Comparison of ENCODE assay signal across 8 cellular contexts in genomic region chr11:1293619-1294015, GRCh38. TPM values are rescaled to one million over a fixed set of nuclear protein-coding genes. Genes with fewer than 3 reads are reported as not detected.
DNase-seq lines count a peak whose midpoint lies in the region; ATAC-seq and TF ChIP-seq lines count a peak whose summit lies in the region.

No MANE protein-coding gene starts in this region.

- H3K27me3 ChIP-seq in A673 (replicated peaks; ENCODE audit: insufficient read depth, low read depth, low read length, poor library complexity) (no peaks in the 10 kb centered on the region), adrenal gland (no peaks in the 10 kb centered on the region)

- peaks cover 8% of the 10 kb centered on the region for H3K4me1 Mint-ChIP-seq in memory B cell

- intact Hi-C loops in A673 (cut with micrococcal nuclease; ENCODE audit: unreplicated experiment): no loop called here
- intact Hi-C loops in adrenal gland (cut with DNase I): no loop called here

- H3K4me1 ChIP-seq in A673 (ENCODE audit: insufficient read depth, low read length, poor library complexity, severe bottlenecking): no peaks in the 10 kb centered on the region
- peaks cover 4 to 5% of the 10 kb centered on the region in 2 donors for H3K4me1 ChIP-seq in adrenal gland (replicated peaks in 1 of 2)

- no peak for TF ChIP-seq POLR2A in adrenal gland (IDR thresholded peaks at IDR 0.05)

- no peaks in the 10 kb centered on the region for H3K36me3 ChIP-seq in A673 (ENCODE audit: insufficient read depth, low read length, poor library complexity, severe bottlenecking)
- peaks cover 0 to 57% of the 10 kb centered on the region in 2 donors for H3K36me3 ChIP-seq in adrenal gland (replicated peaks in 1 of 2)

- TF ChIP-seq CTCF in A673 (conservative IDR thresholded peaks at IDR 0.05; ENCODE audit: low read depth, low read length) (0 out of 2 replicates have a peak, but pooled peaks have one; percentile 13), GM12872 (IDR thresholded peaks at IDR 0.05; ENCODE audit: insufficient read depth, low read depth, low read length) (0 out of 3 replicates have a peak, but pooled peaks have one; percentile 20), adrenal gland (IDR thresholded peaks at IDR 0.05) (peak in 4 of 6 experiments; percentile 7 to 29 (median 24))

- BruUV-seq in A673 (replicated peaks; lab: Mats Ljungman, UMichigan): no TSS peak

- no peak overlapping the region for H3K27ac Mint-ChIP-seq in memory B cell

- H3K4me3 ChIP-seq in A673 (ENCODE audit: low read depth, low read length, poor library complexity, severe bottlenecking) (no peak overlapping the region), adrenal gland (no peak overlapping the region)

- DNase-seq in A673 (ENCODE audit: low spot score): no peak
- peak in 2 of 7 donors; percentile 18 to 27 for DNase-seq in adrenal gland
- DNase-seq in memory B cell (ENCODE audit: low spot score in 2 of 2): no peak
- DNase-seq in NCI-H2107 treated with DMSO at 0.1 percent for 48 hours (lab: John Stamatoyannopoulos, UW; ENCODE audit: unreplicated experiment): no peak
- no peak for DNase-seq in NCI-H1092 treated with DMSO at 0.1 percent for 48 hours (lab: John Stamatoyannopoulos, UW)
- no peak for DNase-seq in NCI-H2171 (lab: John Stamatoyannopoulos, UW)
- no peak for DNase-seq in stimulated activated CD4-positive, alpha-beta T cell treated with anti-CD3 and anti-CD28 coated beads, Interleukin-12 subunit alpha, Interleukin-12 subunit beta, amount 100 ng/mL, for 4 hours

- H3K27ac ChIP-seq in A673 (ENCODE audit: low read depth, low read length, poor library complexity, severe bottlenecking): no peak overlapping the region
- no peak overlapping the region for H3K27ac ChIP-seq in adrenal gland

- peaks cover 20% of the 10 kb centered on the region for H3K36me3 Mint-ChIP-seq in memory B cell

- H3K4me3 Mint-ChIP-seq in memory B cell: no peak overlapping the region

- ATAC-seq in memory B cell (ENCODE audit: low read depth): peak; percentile 66

- H3K9me3 Mint-ChIP-seq in memory B cell: no peaks in the 10 kb centered on the region

- POLR2A ChIA-PET in A673 (lab: Charles Lee; ENCODE audit: low non-redundant PET): no interaction called here

- CTCF ChIA-PET in A673 (lab: Charles Lee): interaction anchor here (0.6 kb wide), 1 partner anchor 446 kb away, joined by 4 read pairs; no protein-coding TSS in a partner anchor

- 74 to 86% (median 84%) methylated on average over 7 to 13 of the region's 13 CpGs for WGBS in adrenal gland, 4 donors

- no peaks in the 10 kb centered on the region for H3K9me3 ChIP-seq in A673 (ENCODE audit: low read depth, low read length, poor library complexity, severe bottlenecking)
- H3K9me3 ChIP-seq in adrenal gland (replicated peaks in 1 of 3): no peaks in the 10 kb centered on the region

- H3K27me3 Mint-ChIP-seq in memory B cell: no peaks in the 10 kb centered on the region

RNA-seq across cellular contexts. Expression of gene TOLLIP, which starts 15.8 kb away (rescaled TPM):
- total RNA-seq in A673 (2021): 24.0 and 32.5 TPM in 2 replicates
- 10 to 100 TPM; 62.2 to 84.1 (median 72.0) TPM for total RNA-seq in adrenal gland
- 10 to 100 TPM; 21.7 to 35.2 (median 23.2) TPM for polyA plus RNA-seq in adrenal gland
